ENCODE assay signal across 8 cellular contexts in the genomic region with DNA sequence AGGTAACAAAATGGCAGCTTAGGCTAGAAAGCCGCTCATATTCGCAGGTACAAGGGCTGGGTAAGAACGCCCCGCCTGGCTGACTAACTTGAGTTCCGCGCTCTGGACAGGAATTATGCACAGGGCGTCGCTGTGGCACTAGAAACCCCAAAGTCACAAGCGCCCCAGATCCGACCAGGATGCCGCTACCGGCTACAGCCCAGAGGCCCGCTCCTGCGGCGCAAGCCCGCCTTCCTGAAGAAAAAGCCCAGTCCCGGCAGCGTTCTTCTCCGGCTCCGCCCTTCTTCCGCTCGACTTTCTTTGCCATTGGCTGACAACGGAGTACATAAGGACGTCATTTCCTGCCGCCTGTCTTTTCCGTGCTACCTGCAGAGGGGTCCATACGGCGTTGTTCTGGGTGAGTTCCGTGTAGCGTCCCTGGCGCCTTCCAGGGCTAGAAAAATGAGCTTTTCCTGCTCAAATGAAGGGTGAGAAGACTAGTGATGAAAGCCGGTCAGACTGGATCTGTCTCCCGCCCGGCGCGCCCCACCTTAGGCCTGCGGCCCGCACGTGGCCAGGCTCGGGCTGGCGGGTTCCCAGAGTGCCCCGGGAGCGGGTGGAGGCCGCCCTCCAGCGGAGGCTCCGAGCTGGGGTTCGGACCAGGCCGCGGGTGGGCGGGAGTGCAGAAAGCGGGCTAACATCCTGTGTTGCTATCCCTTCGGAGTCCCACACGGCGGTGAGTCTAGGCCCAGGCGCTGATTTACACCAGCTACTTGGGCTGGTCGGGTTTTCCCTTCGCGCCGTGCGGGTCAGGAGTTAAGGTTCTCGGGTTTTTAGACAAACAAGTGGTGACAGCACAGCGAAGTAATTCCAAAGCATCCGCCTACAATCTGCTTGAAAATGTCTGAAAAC. TPM values are rescaled to one million over a fixed set of nuclear protein-coding genes. Genes with fewer than 3 reads are reported as not detected.
DNase-seq lines count a peak whose midpoint lies in the region; ATAC-seq, FAIRE-seq and TF ChIP-seq lines count a peak whose summit lies in the region.

A gene (plus strand): TSS at position 353 of the 891 bp plus-strand sequence. CDS start 934 bp downstream, outside the sequence.

- H3K9me3 ChIP-seq in BE2C (no peaks in the 10 kb centered on the region), keratinocyte (ENCODE audit: control insufficient read depth, low read depth, low read length) (no peaks in the 10 kb centered on the region)

- TF ChIP-seq POLR2A in GM19193 (IDR thresholded peaks at IDR 0.05; ENCODE audit: extremely low read depth, insufficient read depth, insufficient read length) = peak; percentile 99

- dilution Hi-C loops in keratinocyte (cut with MboI; ENCODE audit: extremely low pct_ligation_motif_present, low sequenced_read_pairs) = no loop called here

- peak within 1 kb of the TSS; percentile 87 for H3K4me3 ChIP-seq in BE2C (ENCODE audit: low read depth, low read length)
- peak within 1 kb of the TSS; percentile 73 to 100 (median 99) for H3K4me3 ChIP-seq in keratinocyte (ENCODE audit: control insufficient read depth in 2 of 3, extremely low read depth in 1 of 3, insufficient read depth in 2 of 3, low read depth in 1 of 3, low read length in 3 of 3)

- peak within 1 kb of the TSS; percentile 99 for H3K4me2 ChIP-seq in keratinocyte (ENCODE audit: control insufficient read depth, extremely low read depth, insufficient read depth, low read depth, low read length)

- DNase-seq in BE2C (peak; percentile 90), NCI-H510A (lab: John Stamatoyannopoulos, UW) (peak; percentile 84), cerebellum (ENCODE audit: low spot score) (peak; percentile 96), keratinocyte (ENCODE audit: low read depth, low spot score) (peak; percentile 89)
- DNase-seq in activated CD4-positive, alpha-beta T cell treated with anti-CD3 and anti-CD28 coated beads for 1 hour = peak; percentile 92
- peak; percentile 82 to 93 for DNase-seq in stimulated activated CD4-positive, alpha-beta T cell treated with anti-CD3 and anti-CD28 coated beads, Interleukin-15, amount 100 ng/mL, for 1 hour (ENCODE audit: low read depth in 1 of 2, low spot score in 1 of 2)

- H3K27ac ChIP-seq in keratinocyte (ENCODE audit: control insufficient read depth, insufficient read depth, low read length) = peak within 1 kb of the TSS; percentile 95

- no peaks in the 10 kb centered on the region for H3K4me1 ChIP-seq in BE2C
- peaks cover 35% of the 10 kb centered on the region for H3K4me1 ChIP-seq in keratinocyte (ENCODE audit: control insufficient read depth, extremely low read depth, insufficient read depth, low read length)

- no peaks in the 10 kb centered on the region for H3K9me1 ChIP-seq in keratinocyte (ENCODE audit: control insufficient read depth, extremely low read depth, insufficient read depth, low read length)

- peak; percentile 95 for ATAC-seq in HG03439 (IDR thresholded peaks at IDR 0.05; ENCODE audit: unreplicated experiment)

- H3K36me3 ChIP-seq in BE2C (peaks cover 43% of the 10 kb centered on the region), keratinocyte (ENCODE audit: control insufficient read depth in 2 of 2, extremely low read depth in 1 of 2, insufficient read depth in 2 of 2, low read length in 2 of 2) (peaks cover 17 to 30% of the 10 kb centered on the region in 2 experiments)

- peaks cover 21% of the 10 kb centered on the region for H4K20me1 ChIP-seq in keratinocyte (ENCODE audit: control insufficient read depth, extremely low read depth, insufficient read depth, low read length)

- H2AFZ ChIP-seq in keratinocyte (ENCODE audit: control insufficient read depth, low read length) = peak within 1 kb of the TSS; percentile 68

- FAIRE-seq in keratinocyte (lab: Jason Lieb, UNC) = peak; percentile 76

- H3K27me3 ChIP-seq in BE2C (no peaks in the 10 kb centered on the region), keratinocyte (ENCODE audit: control insufficient read depth, extremely low read depth, insufficient read depth, low read length) (no peaks in the 10 kb centered on the region)

- H3K9ac ChIP-seq in keratinocyte (ENCODE audit: control insufficient read depth, extremely low read depth, insufficient read depth, low read length) = peak within 1 kb of the TSS; percentile 89

- H3K79me2 ChIP-seq in keratinocyte (ENCODE audit: control insufficient read depth, insufficient read depth, low read length) = peaks cover 41% of the 10 kb centered on the region

- TF ChIP-seq CTCF in BE2C (IDR thresholded peaks at IDR 0.05; ENCODE audit: low read depth, low read length) = 0 out of 2 replicates have a peak, but pooled peaks have one; percentile 4
- peak; percentile 32 to 58 (median 44) for TF ChIP-seq CTCF in keratinocyte (optimal IDR thresholded peaks at IDR 0.05 in 1 of 3, IDR thresholded peaks at IDR 0.05 in 1 of 3, conservative IDR thresholded peaks at IDR 0.05 in 1 of 3; ENCODE audit: extremely low read depth in 1 of 3, insufficient read depth in 2 of 3, low read length in 3 of 3)

RNA-seq across cellular contexts. Expression of the gene that starts here (rescaled TPM):
- 1,149 TPM for polyA plus RNA-seq in BE2C (2012; ENCODE audit: insufficient read depth, insufficient read length, low read depth)
- 731 TPM for total RNA-seq in cerebellum
- polyA plus RNA-seq in keratinocyte = 3,074 to 3,749 TPM (median 3,195 TPM) in 3 replicates
- polyA plus RNA-seq in keratinocyte (2011; ENCODE audit: low read depth) = 739 TPM
- 3,588 and 3,690 TPM in 2 replicates for polyA plus RNA-seq in keratinocyte (2011; cell fraction: cytosol; rRNA removed)
- 809 and 973 TPM in 2 replicates for polyA plus RNA-seq in keratinocyte (2011; cell fraction: nucleus; rRNA removed)
- polyA plus RNA-seq in keratinocyte (2012; ENCODE audit: low replicate concordance) = 2,130 and 2,198 TPM in 2 replicates
- 1,672 to 2,665 TPM (median 1,851 TPM) in 3 replicates for polyA minus RNA-seq in keratinocyte
- 1,240 TPM for polyA minus RNA-seq in keratinocyte (2011; cell fraction: cytosol; rRNA and poly(A)+ RNA removed)
- polyA minus RNA-seq in keratinocyte (2011; cell fraction: nucleus; rRNA and poly(A)+ RNA removed) = 286 and 323 TPM in 2 replicates

Comparison
In these comparisons a context has a peak if more than half of its experiments do, and no peak if none do; other contexts are left out.
1. Peak in every context shown above with its lines: DNase-seq, ATAC-seq, H3K4me3 ChIP-seq and H3K27ac ChIP-seq.